ENCODE assay signal across 1 cellular context in the genomic region with DNA sequence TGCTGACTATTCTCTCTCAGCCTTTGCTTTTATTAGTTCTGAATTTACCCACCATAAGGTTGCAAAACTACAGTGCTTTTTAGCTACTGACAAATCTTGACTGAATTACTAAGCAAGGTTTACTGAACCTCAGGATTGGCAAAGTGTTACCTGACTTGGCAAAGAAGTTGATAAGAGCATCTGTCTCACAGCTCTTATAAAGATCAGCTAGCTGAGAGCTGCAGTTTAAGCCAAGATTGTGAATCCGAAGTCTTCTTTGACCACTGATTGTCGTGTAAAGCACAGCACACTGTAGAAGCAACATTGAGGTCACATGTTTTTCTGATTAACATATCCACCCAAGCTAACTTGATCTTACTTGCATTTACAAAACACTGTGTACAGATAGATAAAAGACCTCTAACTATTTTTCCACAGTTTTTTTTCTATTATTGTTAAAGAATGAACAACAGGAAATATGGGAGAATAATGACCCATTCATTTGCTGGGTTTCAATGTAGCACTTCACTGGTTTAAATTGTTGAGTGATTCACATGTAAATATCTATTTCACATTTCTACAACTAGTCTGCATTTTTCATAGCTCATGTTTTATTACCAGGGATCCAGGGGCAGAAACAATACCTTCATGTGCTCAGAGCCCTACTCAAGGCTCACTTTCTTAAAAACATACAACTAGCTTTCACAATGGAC.
TF ChIP-seq lines count a peak whose summit lies in the region.

No MANE protein-coding gene starts in this region.

TF ChIP-seq in IMR-90, 13 proteins besides CTCF, POLR2A, EP300 and RAD21 (continued from another document):
- TF ChIP-seq ELK1 (IDR thresholded peaks at IDR 0.05; ENCODE audit: borderline replicate concordance, low read depth, low read length) (no peak), USF2 (IDR thresholded peaks at IDR 0.05; ENCODE audit: low read depth, low read length) (no peak)
TF ChIP-seq in IMR-90: peak in this region for 0.
